ENCODE assay signal across 18 cellular contexts in genomic region chr5:174348582-174348981, GRCh38.
"Had no signal": no experiment of that assay in that cellular context is flagged by ENCODE, and none has a peak within 500 bp of the region (broad histone marks: within the 10 kb centered on the region; RNA-seq: fewer than 3 reads in every experiment).

No MANE protein-coding gene starts in this region.

- H3K27me3 ChIP-seq: colonic mucosa, gastroesophageal sphincter, hepatocyte, right lobe of liver, spleen had no signal

- H3K4me3 ChIP-seq: colonic mucosa, gastroesophageal sphincter, hepatocyte, right lobe of liver, spleen had no signal

- H3K36me3 ChIP-seq: colonic mucosa, gastroesophageal sphincter, right lobe of liver, spleen had no signal

- DNase-seq: activated CD4-positive, alpha-beta memory T cell treated with anti-CD3 and anti-CD28 coated beads for 36 hours; activated CD4-positive, alpha-beta T cell treated with anti-CD3 and anti-CD28 coated beads for 1 hour; activated gamma-delta T cell; activated T-cell treated with anti-CD3 and anti-CD28 coated beads, Interleukin-2, amount 50 U/mL, for 48 hours; caudate nucleus; colonic mucosa; effector CD8-positive, alpha-beta T cell; kidney glomerular epithelial cell; natural killer cell; right lobe of liver; spleen; stimulated activated CD4-positive, alpha-beta T cell treated with anti-CD3 and anti-CD28 coated beads, Interleukin-1b, Interleukin-23, amount 100 ng/mL, for 48 hours; stimulated activated naive B cell treated with anti-CD40 and anti-IgM and Interleukin-4, amounts not matched to agents 10 μg/mL and 1 μg/mL and 100 μg/mL, for 72 hours; substantia nigra; T-cell; T1000 had no signal

- ATAC-seq: gastroesophageal sphincter; natural killer cell; right lobe of liver; stimulated activated naive B cell treated with anti-CD40 and anti-IgM and Interleukin-4, amounts not matched to agents 10 μg/mL and 1 μg/mL and 100 μg/mL, for 72 hours; T-cell had no signal

- H3K9me3 ChIP-seq: colonic mucosa, right lobe of liver had no signal

- H3K27ac ChIP-seq: colonic mucosa, gastroesophageal sphincter, hepatocyte, right lobe of liver, spleen had no signal

- H3K4me1 ChIP-seq: colonic mucosa, right lobe of liver, spleen had no signal
